8 cellular contexts compared by ENCODE assay signal in genomic region chr1:167057297-167057688, GRCh38.
A peak's percentile ranks its signal among the peaks of the same experiment; 100 is the strongest.
DNase-seq lines count a peak whose midpoint lies in the region; ATAC-seq, FAIRE-seq and TF ChIP-seq lines count a peak whose summit lies in the region.

No MANE protein-coding gene starts in this region.

- FAIRE-seq in HTR-8/SVneo (lab: Jason Lieb, UNC), result no peak

- in situ Hi-C loops in astrocyte of the spinal cord (cut with HindIII; ENCODE audit: low sequenced_read_pairs), result loop anchor here (25.0 kb wide), 1 partner anchor 380 kb away; no protein-coding TSS in a partner anchor

- TF ChIP-seq CTCF in astrocyte of the spinal cord (IDR thresholded peaks at IDR 0.05; ENCODE audit: low read depth, low read length), result peak; percentile 74

- DNase-seq in DMS53 treated with DMSO at 0.1 percent for 48 hours (lab: John Stamatoyannopoulos, UW; ENCODE audit: unreplicated experiment) (peak; percentile 65), HTR-8/SVneo (ENCODE audit: insufficient read length, low spot score) (peak; percentile 56), NCI-H774 (lab: John Stamatoyannopoulos, UW) (peak; percentile 74), astrocyte of the spinal cord (ENCODE audit: low read depth, low spot score) (peak; percentile 72), kidney glomerular epithelial cell (lab: John Stamatoyannopoulos, UW) (peak; percentile 59)
- no peak for DNase-seq in effector CD8-positive, alpha-beta T cell (lab: John Stamatoyannopoulos, UW)

- no peak overlapping the region for H3K4me3 ChIP-seq in astrocyte of the spinal cord (ENCODE audit: low read depth, low read length)

- ATAC-seq in GM19463 (IDR thresholded peaks at IDR 0.05; ENCODE audit: unreplicated experiment), result peak; percentile 68
- ATAC-seq in GM21717 (IDR thresholded peaks at IDR 0.05; ENCODE audit: unreplicated experiment), result no peak
